ENCODE assay signal across 1 cellular context in the genomic region with DNA sequence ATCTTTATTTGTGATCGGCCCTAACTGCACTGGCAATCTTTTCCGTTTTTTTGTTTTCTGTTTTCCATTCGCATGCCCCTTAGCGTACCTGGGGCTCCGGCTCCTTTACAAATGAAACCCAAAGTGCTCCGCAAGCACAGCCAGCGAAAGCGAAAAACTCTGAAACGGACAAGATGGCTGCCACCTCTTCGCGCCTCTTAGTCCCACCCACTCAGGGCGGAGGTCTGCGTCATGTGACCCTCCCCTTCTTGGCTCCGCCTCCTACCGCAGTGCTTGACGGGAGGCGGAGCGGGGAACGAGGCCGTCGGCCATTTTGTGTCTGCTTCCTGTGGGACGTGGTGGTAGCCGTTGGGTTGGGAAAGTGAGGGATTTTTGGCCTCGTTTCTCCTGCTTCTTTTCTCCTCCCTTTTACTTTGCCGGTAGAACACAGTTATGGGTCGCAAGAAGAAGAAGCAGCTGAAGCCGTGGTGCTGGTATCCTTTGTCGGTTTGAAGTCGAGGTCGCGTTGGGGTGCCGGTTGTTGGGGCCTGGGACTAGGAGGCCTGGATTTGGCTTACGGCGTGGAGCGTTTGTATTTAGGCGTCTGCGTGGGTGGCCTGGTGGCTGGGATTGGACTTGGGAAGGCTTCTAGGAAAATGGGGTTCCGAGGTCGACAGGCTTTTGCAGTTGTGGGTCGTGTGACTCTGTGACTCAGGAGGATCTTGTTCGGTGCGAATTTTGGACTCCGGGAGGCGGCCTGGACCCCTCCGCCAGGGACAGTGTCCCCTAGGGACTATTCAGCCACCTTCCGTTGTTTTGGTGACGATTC.
A peak's percentile ranks its signal among the peaks of the same experiment; 100 is the strongest.
TF ChIP-seq lines count a peak whose summit lies in the region.

Gene ZNF207 (plus strand): TSS at position 304 of the 808 bp plus-strand sequence. CDS start 129 bp downstream, at position 433.

TF ChIP-seq in K562, 482 proteins besides CTCF, POLR2A, EP300 and RAD21 (continued from another document and continues in another):
- TF ChIP-seq REST (CRISPR knock-in tag; IDR thresholded peaks at IDR 0.05; ENCODE audit: low read depth) (no peak), GTF2F1 (IDR thresholded peaks at IDR 0.05; ENCODE audit: low read depth, low read length) (no peak), KAT7 (CRISPR knock-in tag; IDR thresholded peaks at IDR 0.05; ENCODE audit: borderline replicate concordance) (no peak), ZNF561 (CRISPR knock-in tag; conservative IDR thresholded peaks at IDR 0.05) (no peak), HEY1 (CRISPR knock-in tag; IDR thresholded peaks at IDR 0.05; ENCODE audit: borderline replicate concordance) (no peak), STAT5B (CRISPR knock-in tag; IDR thresholded peaks at IDR 0.05) (no peak), BCOR (IDR thresholded peaks at IDR 0.05) (no peak), OTX1 (CRISPR knock-in tag; IDR thresholded peaks at IDR 0.05) (peak; percentile 29; the same call in 1 of the 2 replicates), DEAF1 (CRISPR knock-in tag; IDR thresholded peaks at IDR 0.05) (no peak), MAX (CRISPR knock-in tag; IDR thresholded peaks at IDR 0.05) (peak; percentile 42; the same call in 1 of the 2 replicates), FOSL1 (tag; conservative IDR thresholded peaks at IDR 0.05) (0 out of 2 replicates have a peak, but pooled peaks have one; percentile 12), EHMT2 (IDR thresholded peaks at IDR 0.05) (no peak), ZNF668 (CRISPR knock-in tag; IDR thresholded peaks at IDR 0.05) (no peak), ZNF407 (IDR thresholded peaks at IDR 0.05; ENCODE audit: low read depth) (no peak), PATZ1 (CRISPR knock-in tag; IDR thresholded peaks at IDR 0.05; ENCODE audit: borderline replicate concordance) (0 out of 2 replicates have a peak, but pooled peaks have one; percentile 16), PHF20 (IDR thresholded peaks at IDR 0.05; ENCODE audit: partially characterized antibody) (peak; percentile 77), HNRNPUL1 (IDR thresholded peaks at IDR 0.05; ENCODE audit: low read length) (no peak), KAT8 (IDR thresholded peaks at IDR 0.05; ENCODE audit: low read depth) (peak; percentile 83), EZH2 (IDR thresholded peaks at IDR 0.05; ENCODE audit: borderline replicate concordance, low read depth, low read length) (no peak), ZKSCAN3 (CRISPR knock-in tag; IDR thresholded peaks at IDR 0.05) (no peak), POLR2AphosphoS5 (IDR thresholded peaks at IDR 0.05; ENCODE audit: control insufficient read depth, insufficient read depth, low read depth, low read length) (peak; percentile 88), POLR2AphosphoS2 (IDR thresholded peaks at IDR 0.05; ENCODE audit: low read length) (no peak; the same call in 1 of the 2 replicates), ARID2 (IDR thresholded peaks at IDR 0.05) (peak; percentile 47; the same call in 1 of the 2 replicates), TCFL5 (CRISPR knock-in tag; conservative IDR thresholded peaks at IDR 0.05) (no peak), CTBP1 (IDR thresholded peaks at IDR 0.05; ENCODE audit: borderline replicate concordance) (0 out of 2 replicates have a peak, but pooled peaks have one; percentile 31), ZNF232 (CRISPR knock-in tag; IDR thresholded peaks at IDR 0.05) (no peak), SMARCA4 (IDR thresholded peaks at IDR 0.05) (0 out of 2 replicates have a peak, but pooled peaks have one; percentile 40), POLR3A (IDR thresholded peaks at IDR 0.05; ENCODE audit: borderline replicate concordance, extremely low read depth, insufficient read depth, insufficient read length) (no peak), ZNF224 (CRISPR knock-in tag; IDR thresholded peaks at IDR 0.05) (no peak), KDM1A (IDR thresholded peaks at IDR 0.05) (no peak), ZNF239 (CRISPR knock-in tag; IDR thresholded peaks at IDR 0.05) (no peak), ZNF134 (CRISPR knock-in tag; conservative IDR thresholded peaks at IDR 0.05) (no peak), ZNF830 (CRISPR knock-in tag; IDR thresholded peaks at IDR 0.05) (no peak), ELF2 (CRISPR knock-in tag; IDR thresholded peaks at IDR 0.05) (no peak), CC2D1A (IDR thresholded peaks at IDR 0.05) (no peak; the same call in none of the 2 replicates)
- TF ChIP-seq, protein P1, sequence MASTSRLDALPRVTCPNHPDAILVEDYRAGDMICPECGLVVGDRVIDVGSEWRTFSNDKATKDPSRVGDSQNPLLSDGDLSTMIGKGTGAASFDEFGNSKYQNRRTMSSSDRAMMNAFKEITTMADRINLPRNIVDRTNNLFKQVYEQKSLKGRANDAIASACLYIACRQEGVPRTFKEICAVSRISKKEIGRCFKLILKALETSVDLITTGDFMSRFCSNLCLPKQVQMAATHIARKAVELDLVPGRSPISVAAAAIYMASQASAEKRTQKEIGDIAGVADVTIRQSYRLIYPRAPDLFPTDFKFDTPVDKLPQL (IDR thresholded peaks at IDR 0.05; ENCODE audit: extremely low read depth, insufficient read length) = peak; percentile 84
- TF ChIP-seq, protein P2, sequence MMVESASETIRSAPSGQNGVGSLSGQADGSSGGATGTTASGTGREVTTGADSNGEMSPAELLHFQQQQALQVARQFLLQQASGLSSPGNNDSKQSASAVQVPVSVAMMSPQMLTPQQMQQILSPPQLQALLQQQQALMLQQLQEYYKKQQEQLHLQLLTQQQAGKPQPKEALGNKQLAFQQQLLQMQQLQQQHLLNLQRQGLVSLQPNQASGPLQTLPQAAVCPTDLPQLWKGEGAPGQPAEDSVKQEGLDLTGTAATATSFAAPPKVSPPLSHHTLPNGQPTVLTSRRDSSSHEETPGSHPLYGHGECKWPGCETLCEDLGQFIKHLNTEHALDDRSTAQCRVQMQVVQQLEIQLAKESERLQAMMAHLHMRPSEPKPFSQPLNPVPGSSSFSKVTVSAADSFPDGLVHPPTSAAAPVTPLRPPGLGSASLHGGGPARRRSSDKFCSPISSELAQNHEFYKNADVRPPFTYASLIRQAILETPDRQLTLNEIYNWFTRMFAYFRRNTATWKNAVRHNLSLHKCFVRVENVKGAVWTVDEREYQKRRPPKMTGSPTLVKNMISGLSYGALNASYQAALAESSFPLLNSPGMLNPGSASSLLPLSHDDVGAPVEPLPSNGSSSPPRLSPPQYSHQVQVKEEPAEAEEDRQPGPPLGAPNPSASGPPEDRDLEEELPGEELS (CRISPR knock-in tag; IDR thresholded peaks at IDR 0.05; ENCODE audit: borderline replicate concordance) = no peak
- TF ChIP-seq, protein P3, sequence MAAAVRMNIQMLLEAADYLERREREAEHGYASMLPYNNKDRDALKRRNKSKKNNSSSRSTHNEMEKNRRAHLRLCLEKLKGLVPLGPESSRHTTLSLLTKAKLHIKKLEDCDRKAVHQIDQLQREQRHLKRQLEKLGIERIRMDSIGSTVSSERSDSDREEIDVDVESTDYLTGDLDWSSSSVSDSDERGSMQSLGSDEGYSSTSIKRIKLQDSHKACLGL (CRISPR knock-in tag; IDR thresholded peaks at IDR 0.05; ENCODE audit: borderline replicate concordance, poor library complexity, severe bottlenecking) = no peak
